Comparison of ENCODE assay signal across 12 cellular contexts in genomic region chr1:94258873-94259331, GRCh38. TPM values are rescaled to one million over a fixed set of nuclear protein-coding genes. Genes with fewer than 3 reads are reported as not detected.
DNase-seq lines count a peak whose midpoint lies in the region; ATAC-seq, FAIRE-seq and TF ChIP-seq lines count a peak whose summit lies in the region.
"Had no signal": no experiment of that assay in that cellular context is flagged by ENCODE, and none has a peak within 500 bp of the region (broad histone marks: within the 10 kb centered on the region; RNA-seq: fewer than 3 reads in every experiment).

No MANE protein-coding gene starts in this region.

- intact Hi-C loops in kidney (cut with DNase I) = no loop called here

- FAIRE-seq in urothelium cell line (lab: Jason Lieb, UNC) = no peak
- no peak for FAIRE-seq in kidney (lab: Jason Lieb, UNC)

- H3K9ac ChIP-seq in kidney (ENCODE audit: low read length in 2 of 2) = no peak overlapping the region

- H3K9me3 ChIP-seq in kidney (ENCODE audit: control insufficient read depth in 1 of 2, low read length in 2 of 2) = no peaks in the 10 kb centered on the region

- H3K4me3 ChIP-seq in kidney epithelial cell (ENCODE audit: low read depth, low read length) (no peak overlapping the region), kidney (ENCODE audit: low read length in 2 of 2) (no peak overlapping the region)

- H3K36me3 ChIP-seq in kidney epithelial cell (ENCODE audit: control insufficient read depth, insufficient read depth, low read length) = no peaks in the 10 kb centered on the region
- no peaks in the 10 kb centered on the region for H3K36me3 ChIP-seq in kidney (ENCODE audit: control insufficient read depth in 1 of 2, insufficient read depth in 2 of 2, low read length in 2 of 2)

- H3K4me1 ChIP-seq in kidney (ENCODE audit: control insufficient read depth in 1 of 2, insufficient read depth in 1 of 2, low read depth in 1 of 2, low read length in 2 of 2) = peaks cover 0 to 7% of the 10 kb centered on the region in 2 donors

- no peak for ATAC-seq in HG03520 (IDR thresholded peaks at IDR 0.05; ENCODE audit: unreplicated experiment)

- TF ChIP-seq CTCF in kidney epithelial cell (IDR thresholded peaks at IDR 0.05; ENCODE audit: insufficient read depth, low read length, poor library complexity, severe bottlenecking) (no peak), kidney (IDR thresholded peaks at IDR 0.05; ENCODE audit: borderline replicate concordance, extremely low read depth, insufficient read depth) (no peak)

- H3K27ac ChIP-seq in kidney (ENCODE audit: low read depth in 2 of 2, low read length in 2 of 2) = no peak overlapping the region

- DNase-seq in NCI-H2029 (lab: John Stamatoyannopoulos, UW) (peak; percentile 26), NCI-H2029 treated with DMSO at 0.1 percent for 48 hours (lab: John Stamatoyannopoulos, UW) (no peak), brain pericyte (ENCODE audit: low read depth, low spot score) (peak; percentile 47), kidney epithelial cell (ENCODE audit: low read depth) (peak; percentile 85), urothelium cell line (ENCODE audit: low spot score) (peak; percentile 81), kidney (no peak)
- DNase-seq in NK-92 treated with Interleukin-12 subunit alpha and Interleukin-12 subunit beta, amount 100 ng/mL, for 24 hours (lab: John Stamatoyannopoulos, UW) = no peak
- DNase-seq: 8988T; effector CD8-positive, alpha-beta T cell; NCI-H524 treated with DMSO at 0.1 percent for 48 hours; stimulated activated CD8-positive, alpha-beta memory T cell treated with anti-CD3 and anti-CD28 coated beads, Interleukin-4, amount 100 ng/mL, for 48 hours had no signal

- H3K27me3 ChIP-seq in kidney epithelial cell (ENCODE audit: control insufficient read depth, insufficient read depth, low read length) = no peaks in the 10 kb centered on the region

RNA-seq across cellular contexts. Expression of gene ARHGAP29, which starts 21.5 kb away (rescaled TPM):
- total RNA-seq in kidney epithelial cell = 80.4 and 82.3 TPM in 2 replicates
- total RNA-seq in kidney = 145 TPM
- 15.9 TPM for polyA plus RNA-seq in kidney (ENCODE audit: insufficient read depth, low read depth, low replicate concordance)

Comparison
In these comparisons a context has a peak if more than half of its experiments do, and no peak if none do; other contexts are left out.
1. DNase-seq: peak in NCI-H2029 (single experiment), brain pericyte (single experiment), kidney epithelial cell (single experiment) and urothelium cell line (single experiment); none in NCI-H2029 treated with DMSO at 0.1 percent for 48 hours (single experiment), kidney (single experiment) and NK-92 treated with Interleukin-12 subunit alpha and Interleukin-12 subunit beta, amount 100 ng/mL, for 24 hours (single experiment).